19 cellular contexts compared by ENCODE assay signal in the genomic region with DNA sequence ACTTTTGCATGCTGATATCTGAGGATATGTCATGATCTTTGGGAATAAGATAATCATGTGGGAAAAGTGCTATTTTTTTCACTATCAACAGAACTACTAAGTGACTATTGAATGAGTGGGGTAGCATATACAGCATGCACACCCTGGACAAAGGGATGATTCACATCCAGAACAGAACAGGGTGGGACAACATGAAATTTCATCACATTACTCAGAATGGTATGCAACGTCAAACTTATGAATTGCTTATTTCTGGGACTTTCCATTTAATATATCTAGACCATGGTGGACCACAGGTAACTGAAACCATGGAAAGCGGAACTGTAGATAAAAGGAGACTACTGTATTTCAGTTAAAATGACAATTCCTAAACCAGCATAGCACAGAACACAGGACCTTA.
"Had no signal": no experiment of that assay in that cellular context is flagged by ENCODE, and none has a peak within 500 bp of the region (broad histone marks: within the 10 kb centered on the region; RNA-seq: fewer than 3 reads in every experiment).

No MANE protein-coding gene starts in this region.

- H3K36me3 ChIP-seq: left ventricle myocardium inferior, spleen, thoracic aorta had no signal

- H3K27ac ChIP-seq: coronary artery, left ventricle myocardium inferior, spleen, thoracic aorta had no signal

- ATAC-seq: activated T-cell treated with anti-CD3 and anti-CD28 coated beads, Interleukin-2, amount 50 U/mL, for 4 hours; natural killer cell had no signal

- FAIRE-seq: astrocyte, TTC549 had no signal

- H3K4me1 ChIP-seq: left ventricle myocardium inferior, spleen had no signal

- DNase-seq: activated CD4-positive, alpha-beta T cell treated with anti-CD3 and anti-CD28 coated beads for 1 hour; activated CD8-positive, alpha-beta memory T cell treated with anti-CD3 and anti-CD28 coated beads for 24 hours; activated CD8-positive, alpha-beta memory T cell treated with anti-CD3 and anti-CD28 coated beads, Interleukin-2, amount 50 U/mL, for 4 hours; activated naive CD4-positive, alpha-beta T cell; activated T-cell treated with anti-CD3 and anti-CD28 coated beads, Interleukin-2, amount 50 U/mL, for 4 hours; cerebellar nuclear complex; foreskin fibroblast; kidney glomerular epithelial cell; left ventricle myocardium inferior; midbrain; natural killer cell; spleen; stimulated activated CD4-positive, alpha-beta T cell treated with anti-CD3 and anti-CD28 coated beads, Interleukin-4, amount 100 ng/mL, for 24 hours; stimulated activated naive CD4-positive, alpha-beta T cell treated with Interleukin-2 at 50 U/mL for 16 hours; T-helper 1 cell had no signal

- H3K9me3 ChIP-seq: thoracic aorta had no signal

- H3K4me3 ChIP-seq: coronary artery, left ventricle myocardium inferior, spleen, thoracic aorta had no signal

- H3K27me3 ChIP-seq: spleen had no signal
